ENCODE assay signal across 13 cellular contexts in genomic region chr5:81303563-81303962, GRCh38. TPM values are rescaled to one million over a fixed set of nuclear protein-coding genes. Genes with fewer than 3 reads are reported as not detected.
DNase-seq lines count a peak whose midpoint lies in the region; ATAC-seq and TF ChIP-seq lines count a peak whose summit lies in the region.
"Had no signal": no experiment of that assay in that cellular context is flagged by ENCODE, and none has a peak within 500 bp of the region (broad histone marks: within the 10 kb centered on the region; RNA-seq: fewer than 3 reads in every experiment).

No MANE protein-coding gene starts in this region.

- peak; percentile 50 for DNase-seq in COLO829 (ENCODE audit: low spot score)
- no peak for DNase-seq in Karpas-422
- DNase-seq in astrocyte of the cerebellum (ENCODE audit: low read depth) = peak; percentile 5
- DNase-seq in naive thymus-derived CD8-positive, alpha-beta T cell = no peak
- DNase-seq in left ventricle myocardium inferior = no peak
- no peak for DNase-seq in stimulated activated CD8-positive, alpha-beta memory T cell treated with anti-CD3 and anti-CD28 coated beads, Interleukin-4, amount 100 ng/mL, for 48 hours
- DNase-seq in NCI-H2107 (lab: John Stamatoyannopoulos, UW) = no peak
- no peak for DNase-seq in cortex of kidney (lab: John Stamatoyannopoulos, UW)
- DNase-seq: effector memory CD8-positive, alpha-beta T cell; islet precursor cell; NCI-H446; psoas muscle; SJCRH30 had no signal

- in situ Hi-C loops in astrocyte of the cerebellum (cut with HindIII; ENCODE audit: low sequenced_read_pairs) = no loop called here

- H3K79me2 ChIP-seq in Karpas-422 (ENCODE audit: low read length) = peaks cover 77% of the 10 kb centered on the region

- no peak overlapping the region for H2AFZ ChIP-seq in Karpas-422 (ENCODE audit: low read length)

- H3K36me3 ChIP-seq in Karpas-422 (ENCODE audit: insufficient read depth, low read length) = peaks cover 8% of the 10 kb centered on the region
- peaks cover 7% of the 10 kb centered on the region for H3K36me3 ChIP-seq in left ventricle myocardium inferior

- H3K4me1 Mint-ChIP-seq in naive thymus-derived CD8-positive, alpha-beta T cell = peaks cover 24 to 52% (median 51%) of the 10 kb centered on the region in 4 donors

- H3K9me2 ChIP-seq in Karpas-422 (replicated peaks; ENCODE audit: insufficient read depth, low read length) = no peaks in the 10 kb centered on the region

- no peak overlapping the region for H3K4me3 ChIP-seq in Karpas-422 (ENCODE audit: low read length)
- no peak overlapping the region for H3K4me3 ChIP-seq in astrocyte of the cerebellum (ENCODE audit: low read depth, low read length)
- no peak overlapping the region for H3K4me3 ChIP-seq in left ventricle myocardium inferior
- H3K4me3 ChIP-seq: psoas muscle, SJCRH30 had no signal

- H3K4me3 Mint-ChIP-seq in naive thymus-derived CD8-positive, alpha-beta T cell = peak overlapping the region in 8 of 10 donors; percentile 24 to 88 (median 41)

- intact Hi-C loops in left ventricle myocardium inferior (cut with micrococcal nuclease) = no loop called here

- no peaks in the 10 kb centered on the region for H3K27me3 ChIP-seq in Karpas-422 (ENCODE audit: low read length)
- H3K27me3 ChIP-seq in left ventricle myocardium inferior (ENCODE audit: low read depth) = no peaks in the 10 kb centered on the region
- H3K27me3 ChIP-seq: SJCRH30 had no signal

- peaks cover 0 to 18% (median 7%) of the 10 kb centered on the region in 3 donors for H3K36me3 Mint-ChIP-seq in naive thymus-derived CD8-positive, alpha-beta T cell

- TF ChIP-seq CTCF in astrocyte of the cerebellum (IDR thresholded peaks at IDR 0.05; ENCODE audit: low read depth, low read length, missing control alignments) = no peak
- no peak for TF ChIP-seq CTCF in left ventricle myocardium inferior (IDR thresholded peaks at IDR 0.05; ENCODE audit: borderline replicate concordance)

- peak overlapping the region in 4 of 10 donors; percentile 11 to 79 (median 64) for H3K27ac Mint-ChIP-seq in naive thymus-derived CD8-positive, alpha-beta T cell
- H3K27ac Mint-ChIP-seq: effector memory CD8-positive, alpha-beta T cell had no signal

- H3K4me2 ChIP-seq in Karpas-422 (ENCODE audit: low read depth, low read length, poor library complexity, severe bottlenecking) = peak overlapping the region; percentile 86

- H3K4me1 ChIP-seq in Karpas-422 (ENCODE audit: low read length) (peaks cover 38% of the 10 kb centered on the region), left ventricle myocardium inferior (peaks cover 49% of the 10 kb centered on the region)
- H3K4me1 ChIP-seq: SJCRH30 had no signal

- no peaks in the 10 kb centered on the region for H4K20me1 ChIP-seq in Karpas-422 (ENCODE audit: insufficient read depth, low read depth, low read length)

- H3K27me3 Mint-ChIP-seq in naive thymus-derived CD8-positive, alpha-beta T cell = no peaks in the 10 kb centered on the region
- H3K27me3 Mint-ChIP-seq: effector memory CD8-positive, alpha-beta T cell had no signal

- no peak overlapping the region for H3K27ac ChIP-seq in Karpas-422 (ENCODE audit: low read length)
- no peak overlapping the region for H3K27ac ChIP-seq in left ventricle myocardium inferior (replicated peaks)
- H3K27ac ChIP-seq: psoas muscle, SJCRH30 had no signal

- no peak for ATAC-seq in naive thymus-derived CD8-positive, alpha-beta T cell
- ATAC-seq: effector memory CD8-positive, alpha-beta T cell; psoas muscle had no signal

- H3K9ac ChIP-seq in Karpas-422 (ENCODE audit: low read length) = no peak overlapping the region

- POLR2A ChIA-PET in naive thymus-derived CD8-positive, alpha-beta T cell (lab: Charles Lee) = no interaction called here

- H3K9me3 ChIP-seq in Karpas-422 (ENCODE audit: low read length) (no peaks in the 10 kb centered on the region), left ventricle myocardium inferior (replicated peaks) (no peaks in the 10 kb centered on the region)
- H3K9me3 ChIP-seq: psoas muscle, SJCRH30 had no signal

- H3K9me3 Mint-ChIP-seq in naive thymus-derived CD8-positive, alpha-beta T cell = no peaks in the 10 kb centered on the region
- H3K9me3 Mint-ChIP-seq: effector memory CD8-positive, alpha-beta T cell had no signal

RNA-seq across cellular contexts. Expression of gene ZCCHC9, which starts 2.2 kb away (rescaled TPM):
- total RNA-seq in Karpas-422 (2014; rRNA removed; shearing (Covaris generic); ENCODE audit: low replicate concordance) = 41.6 and 48.0 TPM in 2 replicates
- total RNA-seq in naive thymus-derived CD8-positive, alpha-beta T cell = 10 to 100 TPM; 25.4 to 25.5 TPM
- polyA plus RNA-seq in naive thymus-derived CD8-positive, alpha-beta T cell = 10 to 100 TPM in 2 of 3 donors, 1 to 10 TPM in 1; 9.7 to 19.0 (median 16.0) TPM
- total RNA-seq in left ventricle myocardium inferior = 8.9 TPM

Comparison
In these comparisons a context has a peak if more than half of its experiments do, and no peak if none do; other contexts are left out.
1. DNase-seq: peak in COLO829 (single experiment) and astrocyte of the cerebellum (single experiment); none in Karpas-422 (single experiment), naive thymus-derived CD8-positive, alpha-beta T cell (0 of 10), left ventricle myocardium inferior (single experiment), stimulated activated CD8-positive, alpha-beta memory T cell treated with anti-CD3 and anti-CD28 coated beads, Interleukin-4, amount 100 ng/mL, for 48 hours (single experiment), NCI-H2107 (single experiment) and cortex of kidney (single experiment).